In the genomic region with DNA sequence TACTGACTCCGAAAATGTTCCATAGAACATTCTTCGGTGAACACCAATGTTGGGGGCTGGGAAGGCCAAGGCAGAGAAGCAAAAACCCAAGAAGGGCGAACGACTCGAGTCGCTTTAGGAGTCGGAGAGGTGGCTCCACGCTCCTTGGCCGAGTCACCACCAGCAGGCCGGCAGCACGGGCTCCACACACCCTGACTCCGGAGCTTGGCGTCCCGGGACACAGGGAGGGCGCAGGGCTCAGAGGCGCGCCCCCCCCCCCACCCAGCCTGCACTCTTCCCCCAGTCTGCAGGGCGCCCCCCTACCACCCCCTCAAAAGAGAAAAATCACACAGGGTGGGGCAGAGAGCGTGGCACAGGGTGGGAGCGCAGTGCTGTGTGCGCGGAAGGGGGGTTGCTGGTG, we compare ENCODE assay signal across 24 cellular contexts.
"Had no signal": no experiment of that assay in that cellular context is flagged by ENCODE, and none has a peak within 500 bp of the region (broad histone marks: within the 10 kb centered on the region; RNA-seq: fewer than 3 reads in every experiment).

No MANE protein-coding gene starts in this region.

- DNase-seq: effector CD8-positive, alpha-beta T cell; endodermal cell; foreskin fibroblast; gastrocnemius medialis; left ventricle myocardium superior; lower lobe of right lung; natural killer cell; stimulated activated CD4-positive, alpha-beta T cell treated with anti-CD3 and anti-CD28 coated beads, Interleukin-12 subunit alpha, Interleukin-12 subunit beta, amount 100 ng/mL, for 4 hours; stimulated activated CD4-positive, alpha-beta T cell treated with anti-CD3 and anti-CD28 coated beads, Interleukin-1b, Interleukin-23, amount 100 ng/mL, for 48 hours; stimulated activated CD4-positive, alpha-beta T cell treated with anti-CD3 and anti-CD28 coated beads, Interleukin-4, amount 100 ng/mL, for 1 hour; stimulated activated CD8-positive, alpha-beta memory T cell treated with anti-CD3 and anti-CD28 coated beads, Interleukin-4, amount 100 ng/mL, for 48 hours; stimulated activated naive CD4-positive, alpha-beta T cell; substantia nigra; testis; tibial artery; upper lobe of right lung; uterus had no signal

- ATAC-seq: esophagus mucosa, gastrocnemius medialis, left ventricle myocardium superior, lower lobe of right lung had no signal

- FAIRE-seq: colon, keratinocyte had no signal

- H3K9me3 ChIP-seq: gastrocnemius medialis, lower lobe of right lung, prostate gland, right atrium auricular region, testis, tibial artery, upper lobe of right lung, uterus had no signal

- H3K36me3 ChIP-seq: lower lobe of right lung, prostate gland, right atrium auricular region, upper lobe of right lung, uterus had no signal

- H3K4me2 ChIP-seq: smooth muscle cell had no signal

- H3K4me3 ChIP-seq: gastrocnemius medialis, lower lobe of right lung, prostate gland, right atrium auricular region, smooth muscle cell, testis, tibial artery, upper lobe of right lung, uterus had no signal

- H3K27me3 ChIP-seq: gastrocnemius medialis, right atrium auricular region, testis, tibial artery, upper lobe of right lung, uterus had no signal

- H3K27ac ChIP-seq: epithelial cell of prostate, gastrocnemius medialis, lower lobe of right lung, prostate gland, right atrium auricular region, testis, tibial artery, upper lobe of right lung, uterus had no signal
